ENCODE assay signal across 8 cellular contexts in the genomic region with DNA sequence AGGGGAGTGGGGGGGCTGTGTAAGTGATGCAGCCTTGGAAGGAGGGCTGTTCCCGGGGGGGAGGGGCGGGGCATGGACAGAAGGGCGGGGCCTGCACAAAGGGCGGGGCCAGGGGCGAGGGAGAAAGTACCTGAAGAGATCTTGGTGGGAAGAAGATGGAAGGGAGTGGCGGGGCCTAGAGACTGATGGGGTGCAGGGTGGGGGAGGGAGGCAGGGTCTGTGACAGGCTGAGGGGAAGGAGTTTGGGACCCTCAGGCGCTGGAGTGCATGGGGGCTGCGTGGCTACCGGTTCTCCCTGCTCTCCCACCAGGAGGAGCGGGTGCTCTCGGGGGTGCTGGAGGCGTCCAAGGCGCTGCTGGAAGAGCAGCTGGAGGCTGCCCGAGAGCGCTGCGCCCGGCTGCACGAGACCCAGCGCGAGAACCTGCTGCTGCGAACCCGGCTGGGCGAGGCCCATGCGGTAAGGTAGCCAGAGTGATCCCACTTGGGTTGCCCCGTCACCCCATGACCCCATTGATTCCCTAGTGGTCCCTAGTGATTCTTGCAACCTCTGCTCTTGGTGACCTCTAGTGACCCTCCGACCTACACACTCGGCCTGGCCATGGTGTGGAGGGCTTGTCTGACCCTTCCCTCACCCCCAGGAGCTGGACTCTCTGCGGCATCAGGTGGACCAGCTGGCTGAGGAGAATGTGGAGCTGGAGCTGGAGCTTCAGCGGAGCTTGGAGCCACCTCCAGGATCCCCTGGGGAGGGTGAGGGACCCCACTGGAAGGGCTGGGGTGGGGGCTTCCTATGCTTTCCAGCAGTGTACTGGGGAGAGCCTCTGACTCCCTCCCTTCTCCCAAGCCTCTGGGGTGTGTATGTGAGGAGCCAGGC. TPM values are rescaled to one million over a fixed set of nuclear protein-coding genes. Genes with fewer than 3 reads are reported as not detected.
DNase-seq lines count a peak whose midpoint lies in the region; TF ChIP-seq lines count a peak whose summit lies in the region.

No MANE protein-coding gene starts in this region.

- H3K36me3 ChIP-seq in ascending aorta (no peaks in the 10 kb centered on the region), iPS-20b (ENCODE audit: insufficient read depth, low read depth, low read length) (no peaks in the 10 kb centered on the region), testis (ENCODE audit: low read depth, missing control alignments) (no peaks in the 10 kb centered on the region)

- H3K27me3 Mint-ChIP-seq in activated CD4-positive, alpha-beta T cell treated with anti-CD3 and anti-CD28 coated beads, Interleukin-2, amount 10 ng/mL, durations not matched to agents 24 days and 14 days = no peaks in the 10 kb centered on the region

- H3K4me1 Mint-ChIP-seq in activated CD4-positive, alpha-beta T cell treated with anti-CD3 and anti-CD28 coated beads, Interleukin-2, amount 10 ng/mL, durations not matched to agents 24 days and 14 days = peaks cover 30% of the 10 kb centered on the region

- DNase-seq in activated CD4-positive, alpha-beta T cell treated with anti-CD3 and anti-CD28 coated beads, Interleukin-2, amount 10 ng/mL, durations not matched to agents 24 days and 14 days = peak; percentile 56
- DNase-seq in activated CD4-positive, alpha-beta T cell treated with anti-CD3 and anti-CD28 coated beads, Interleukin-2, amount 50 U/mL, for 1 hour = no peak
- no peak for DNase-seq in ascending aorta (ENCODE audit: low spot score in 2 of 2)
- DNase-seq in testis = peak; percentile 43
- no peak for DNase-seq in dedifferentiated amniotic fluid mesenchymal stem cell (ENCODE audit: extremely low spot score)
- DNase-seq in activated gamma-delta T cell (lab: John Stamatoyannopoulos, UW) = no peak
- DNase-seq in SIG-M5 (lab: John Stamatoyannopoulos, UW) = no peak

- no peaks in the 10 kb centered on the region for H3K27me3 ChIP-seq in ascending aorta
- peaks cover 20% of the 10 kb centered on the region for H3K27me3 ChIP-seq in iPS-20b (ENCODE audit: insufficient read depth, low read length)
- no peaks in the 10 kb centered on the region for H3K27me3 ChIP-seq in testis

- TF ChIP-seq CTCF in ascending aorta (IDR thresholded peaks at IDR 0.05) (no peak), testis (IDR thresholded peaks at IDR 0.05) (no peak)

- H3K27ac ChIP-seq in ascending aorta (no peak overlapping the region), iPS-20b (ENCODE audit: low read length) (no peak overlapping the region), testis (no peak overlapping the region)

- peaks cover 3 to 6% of the 10 kb centered on the region in 2 donors for H3K4me1 ChIP-seq in ascending aorta
- H3K4me1 ChIP-seq in iPS-20b (ENCODE audit: insufficient read depth, low read length) = peaks cover 5% of the 10 kb centered on the region; the same call in 1 of the 2 replicates
- peaks cover 12% of the 10 kb centered on the region for H3K4me1 ChIP-seq in testis

- WGBS in testis, 2 donors = 10 to 66% methylated on average over 6 to 29 of the region's 29 CpGs

- peak overlapping the region; percentile 70 for H3K4me3 Mint-ChIP-seq in activated CD4-positive, alpha-beta T cell treated with anti-CD3 and anti-CD28 coated beads, Interleukin-2, amount 10 ng/mL, durations not matched to agents 24 days and 14 days

- no peak for TF ChIP-seq POLR2A in testis (IDR thresholded peaks at IDR 0.05)

- H3K9me3 ChIP-seq in ascending aorta = no peaks in the 10 kb centered on the region
- no peaks in the 10 kb centered on the region for H3K9me3 ChIP-seq in iPS-20b (ENCODE audit: insufficient read depth, low read depth, low read length)
- no peaks in the 10 kb centered on the region for H3K9me3 ChIP-seq in testis

- H3K9ac ChIP-seq in iPS-20b (ENCODE audit: low read depth, low read length) = no peak overlapping the region

- H3K36me3 Mint-ChIP-seq in activated CD4-positive, alpha-beta T cell treated with anti-CD3 and anti-CD28 coated beads, Interleukin-2, amount 10 ng/mL, durations not matched to agents 24 days and 14 days (ENCODE audit: low read depth) = peaks cover 39% of the 10 kb centered on the region

- H3K4me3 ChIP-seq in ascending aorta = peak overlapping the region; percentile 17 to 53
- H3K4me3 ChIP-seq in iPS-20b (ENCODE audit: low read length) = peak overlapping the region; percentile 60; the same call in 1 of the 2 replicates
- peak overlapping the region; percentile 13 to 53 for H3K4me3 ChIP-seq in testis

- intact Hi-C loops in activated CD4-positive, alpha-beta T cell treated with anti-CD3 and anti-CD28 coated beads, Interleukin-2, amount 10 ng/mL, durations not matched to agents 24 days and 14 days (cut with micrococcal nuclease) = loop anchor here (1.0 kb wide), 1 partner anchor 16 kb away; a partner anchor contains a TSS
- intact Hi-C loops in ascending aorta (cut with DNase I) (loop anchor here (1.0 kb wide), 1 partner anchor 12 kb away; no protein-coding TSS in a partner anchor), testis (cut with DNase I; ENCODE audit: low total_unique reads) (no loop called here)

- no peaks in the 10 kb centered on the region for H3K9me3 Mint-ChIP-seq in activated CD4-positive, alpha-beta T cell treated with anti-CD3 and anti-CD28 coated beads, Interleukin-2, amount 10 ng/mL, durations not matched to agents 24 days and 14 days

- H3K27ac Mint-ChIP-seq in activated CD4-positive, alpha-beta T cell treated with anti-CD3 and anti-CD28 coated beads, Interleukin-2, amount 10 ng/mL, durations not matched to agents 24 days and 14 days = no peak overlapping the region

RNA-seq across cellular contexts. Expression of a gene that starts 3.1 kb away (rescaled TPM):
- 116 and 119 TPM in 2 replicates for total RNA-seq in activated CD4-positive, alpha-beta T cell treated with anti-CD3 and anti-CD28 coated beads, Interleukin-2, amount 10 ng/mL, durations not matched to agents 24 days and 14 days
- total RNA-seq in ascending aorta = 5.1 TPM
- 10 to 100 TPM; 16.6 to 23.5 TPM for total RNA-seq in testis
- 28.5 TPM for polyA plus RNA-seq in testis (ENCODE audit: insufficient read depth, low read depth, low replicate concordance)

RNA-seq across cellular contexts. Expression of a gene that starts 15.9 kb away (rescaled TPM):
- total RNA-seq in activated CD4-positive, alpha-beta T cell treated with anti-CD3 and anti-CD28 coated beads, Interleukin-2, amount 10 ng/mL, durations not matched to agents 24 days and 14 days = 46.3 and 48.6 TPM in 2 replicates
- total RNA-seq in ascending aorta = 81.5 TPM
- 10 to 100 TPM; 15.6 TPM for total RNA-seq in testis
- polyA plus RNA-seq in testis (ENCODE audit: insufficient read depth, low read depth, low replicate concordance) = 9.2 TPM

RNA-seq across cellular contexts. Expression of a gene that starts 25.2 kb away (rescaled TPM):
- 98.0 and 104 TPM in 2 replicates for total RNA-seq in activated CD4-positive, alpha-beta T cell treated with anti-CD3 and anti-CD28 coated beads, Interleukin-2, amount 10 ng/mL, durations not matched to agents 24 days and 14 days
- total RNA-seq in ascending aorta (153 TPM), testis (100 to 1,000 TPM; 189 to 271 TPM)
- polyA plus RNA-seq in testis (ENCODE audit: insufficient read depth, low read depth, low replicate concordance) = 287 TPM

RNA-seq across cellular contexts. Expression of a gene that starts 25.7 kb away (rescaled TPM):
- total RNA-seq in activated CD4-positive, alpha-beta T cell treated with anti-CD3 and anti-CD28 coated beads, Interleukin-2, amount 10 ng/mL, durations not matched to agents 24 days and 14 days = 319 and 320 TPM in 2 replicates
- 384 TPM for total RNA-seq in ascending aorta
- 100 to 1,000 TPM; 303 to 340 TPM for total RNA-seq in testis
- polyA plus RNA-seq in testis (ENCODE audit: insufficient read depth, low read depth, low replicate concordance) = 275 TPM

RNA-seq across cellular contexts. Expression of a gene that starts 37.8 kb away (rescaled TPM):
- total RNA-seq in activated CD4-positive, alpha-beta T cell treated with anti-CD3 and anti-CD28 coated beads, Interleukin-2, amount 10 ng/mL, durations not matched to agents 24 days and 14 days = 59.6 and 60.6 TPM in 2 replicates
- 53.4 TPM for total RNA-seq in ascending aorta
- 10 to 100 TPM; 19.3 to 22.0 TPM for total RNA-seq in testis
- 13.7 TPM for polyA plus RNA-seq in testis (ENCODE audit: insufficient read depth, low read depth, low replicate concordance)

Comparison
In these comparisons a context has a peak if more than half of its experiments do, and no peak if none do; other contexts are left out.
1. DNase-seq: peak in activated CD4-positive, alpha-beta T cell treated with anti-CD3 and anti-CD28 coated beads, Interleukin-2, amount 10 ng/mL, durations not matched to agents 24 days and 14 days (single experiment) and testis (single experiment); none in activated CD4-positive, alpha-beta T cell treated with anti-CD3 and anti-CD28 coated beads, Interleukin-2, amount 50 U/mL, for 1 hour (single experiment), ascending aorta (0 of 2), dedifferentiated amniotic fluid mesenchymal stem cell (single experiment), activated gamma-delta T cell (single experiment) and SIG-M5 (single experiment).
2. Peak in every context shown above with its lines, with median percentiles within 50 percentile points of each other: H3K4me3 ChIP-seq.